In genomic region chr11:68628837-68629236, GRCh38 we compare ENCODE assay signal across 6 cellular contexts. TPM values are rescaled to one million over a fixed set of nuclear protein-coding genes. Genes with fewer than 3 reads are reported as not detected.
"Had no signal": no experiment of that assay in that cellular context is flagged by ENCODE, and none has a peak within 500 bp of the region (broad histone marks: within the 10 kb centered on the region; RNA-seq: fewer than 3 reads in every experiment).

No MANE protein-coding gene starts in this region.

RNA-seq across cellular contexts. Expression of gene GAL, which starts 55.5 kb away (rescaled TPM):
- total RNA-seq: OCI-LY7, Right ventricle myocardium inferior, Right ventricle myocardium superior, RPMI7951, SJCRH30, SJSA1 had no signal
